1 cellular context compared by ENCODE assay signal in the genomic region with DNA sequence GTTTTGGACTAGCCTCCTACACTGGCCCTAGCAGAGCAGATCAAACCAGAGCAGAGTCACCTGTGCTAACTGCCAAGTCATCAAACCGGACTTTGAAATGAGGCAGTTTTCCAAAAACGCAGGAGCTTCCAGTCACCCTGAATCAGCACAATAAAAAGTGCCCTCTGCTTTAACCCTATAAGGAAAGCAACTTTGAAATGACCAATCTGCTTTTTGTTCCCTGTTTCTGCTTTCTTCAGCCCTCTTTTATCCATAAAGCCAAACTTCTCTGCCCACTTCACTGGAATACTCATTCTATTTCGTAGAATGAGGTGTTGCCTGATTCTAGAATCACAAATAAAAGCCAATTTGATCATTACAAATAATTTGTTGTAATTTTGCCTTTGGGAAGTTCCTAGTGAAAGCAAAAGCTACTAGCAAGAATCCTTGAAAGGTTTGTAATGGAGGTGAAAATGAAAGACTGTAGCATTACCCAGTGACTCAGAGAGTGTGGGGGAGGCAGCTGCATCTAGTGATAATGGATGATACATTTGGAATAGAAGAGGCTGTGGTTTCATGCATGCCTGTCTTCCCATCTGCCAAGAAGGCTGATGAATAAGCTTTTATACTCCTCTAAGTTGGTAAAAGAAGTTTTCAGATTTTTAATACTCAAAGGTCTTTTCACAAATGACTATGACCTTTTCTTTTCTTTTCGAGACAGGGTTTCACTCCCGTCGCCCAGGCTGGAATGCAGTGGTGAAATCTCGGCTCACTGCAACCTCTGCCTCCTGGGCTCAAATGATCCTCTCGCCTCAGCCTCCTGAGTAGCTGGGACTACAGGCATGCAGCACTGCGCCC.
A peak's percentile ranks its signal among the peaks of the same experiment; 100 is the strongest.
TF ChIP-seq lines count a peak whose summit lies in the region.

No MANE protein-coding gene starts in this region.

TF ChIP-seq in K562, 482 proteins besides CTCF, POLR2A, EP300 and RAD21 (continued from another document and continues in another):
- TF ChIP-seq, protein P1, sequence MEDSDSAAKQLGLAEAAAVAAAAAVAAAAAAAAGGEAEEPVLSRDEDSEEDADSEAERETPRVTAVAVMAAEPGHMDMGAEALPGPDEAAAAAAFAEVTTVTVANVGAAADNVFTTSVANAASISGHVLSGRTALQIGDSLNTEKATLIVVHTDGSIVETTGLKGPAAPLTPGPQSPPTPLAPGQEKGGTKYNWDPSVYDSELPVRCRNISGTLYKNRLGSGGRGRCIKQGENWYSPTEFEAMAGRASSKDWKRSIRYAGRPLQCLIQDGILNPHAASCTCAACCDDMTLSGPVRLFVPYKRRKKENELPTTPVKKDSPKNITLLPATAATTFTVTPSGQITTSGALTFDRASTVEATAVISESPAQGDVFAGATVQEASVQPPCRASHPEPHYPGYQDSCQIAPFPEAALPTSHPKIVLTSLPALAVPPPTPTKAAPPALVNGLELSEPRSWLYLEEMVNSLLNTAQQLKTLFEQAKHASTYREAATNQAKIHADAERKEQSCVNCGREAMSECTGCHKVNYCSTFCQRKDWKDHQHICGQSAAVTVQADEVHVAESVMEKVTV (CRISPR knock-in tag; IDR thresholded peaks at IDR 0.05): no peak
- TF ChIP-seq ETV6 (IDR thresholded peaks at IDR 0.05; ENCODE audit: borderline replicate concordance in 1 of 2, low read depth in 2 of 2, low read length in 1 of 2) (peak in 1 of 2 experiments; percentile 10; a peak in 1 of 4 replicates), ETV6 (CRISPR knock-in tag; IDR thresholded peaks at IDR 0.05; ENCODE audit: borderline replicate concordance) (no peak), PTBP1 (IDR thresholded peaks at IDR 0.05; ENCODE audit: low read depth, low read length) (no peak), RCOR1 (IDR thresholded peaks at IDR 0.05; ENCODE audit: borderline replicate concordance in 1 of 2, low read depth in 2 of 2, low read length in 2 of 2) (peak in 1 of 2 experiments; percentile 77; a peak in 2 of 4 replicates), ZNF212 (CRISPR knock-in tag; IDR thresholded peaks at IDR 0.05) (no peak), EWSR1 (IDR thresholded peaks at IDR 0.05; ENCODE audit: borderline replicate concordance, low read depth, partially characterized antibody) (no peak), ZFP30 (CRISPR knock-in tag; IDR thresholded peaks at IDR 0.05; ENCODE audit: borderline replicate concordance) (no peak), ZNF165 (CRISPR knock-in tag; IDR thresholded peaks at IDR 0.05; ENCODE audit: borderline replicate concordance) (no peak), NFYB (IDR thresholded peaks at IDR 0.05; ENCODE audit: extremely low read depth, insufficient read length) (no peak), ZNF239 (CRISPR knock-in tag; IDR thresholded peaks at IDR 0.05) (0 out of 2 replicates have a peak, but pooled peaks have one; percentile 11), ZNF384 (IDR thresholded peaks at IDR 0.05; ENCODE audit: low read depth, low read length) (no peak), NELFE (IDR thresholded peaks at IDR 0.05; ENCODE audit: insufficient read depth, insufficient read length) (no peak), FOXA3 (CRISPR knock-in tag; conservative IDR thresholded peaks at IDR 0.05 in 1 of 2, IDR thresholded peaks at IDR 0.05 in 1 of 2) (no peak), ZNF551 (CRISPR knock-in tag; IDR thresholded peaks at IDR 0.05) (no peak), TGIF2 (CRISPR knock-in tag; IDR thresholded peaks at IDR 0.05) (no peak), SMARCC2 (IDR thresholded peaks at IDR 0.05; ENCODE audit: low read depth) (peak; percentile 93), BACH1 (tag; IDR thresholded peaks at IDR 0.05) (peak; percentile 96), ZNF263 (CRISPR knock-in tag; IDR thresholded peaks at IDR 0.05; ENCODE audit: borderline replicate concordance) (no peak), TBP (optimal IDR thresholded peaks at IDR 0.05; ENCODE audit: low read depth, low read length) (peak; percentile 21), NFIX (CRISPR knock-in tag; IDR thresholded peaks at IDR 0.05; ENCODE audit: low read depth) (no peak), DPF2 (IDR thresholded peaks at IDR 0.05) (peak; percentile 98), STAT5B (CRISPR knock-in tag; IDR thresholded peaks at IDR 0.05) (no peak), ZNF668 (CRISPR knock-in tag; IDR thresholded peaks at IDR 0.05) (no peak), ZNF583 (CRISPR knock-in tag; IDR thresholded peaks at IDR 0.05) (no peak), HEY1 (CRISPR knock-in tag; IDR thresholded peaks at IDR 0.05; ENCODE audit: borderline replicate concordance) (no peak), ZFP1 (CRISPR knock-in tag; IDR thresholded peaks at IDR 0.05) (no peak), GATAD2B (IDR thresholded peaks at IDR 0.05; ENCODE audit: borderline replicate concordance) (no peak), ZNF146 (CRISPR knock-in tag; IDR thresholded peaks at IDR 0.05; ENCODE audit: unreplicated experiment) (no peak), ELF2 (CRISPR knock-in tag; IDR thresholded peaks at IDR 0.05) (no peak), ZNF134 (CRISPR knock-in tag; conservative IDR thresholded peaks at IDR 0.05) (no peak), MCM5 (IDR thresholded peaks at IDR 0.05; ENCODE audit: low read depth) (no peak), RFX7 (CRISPR knock-in tag; IDR thresholded peaks at IDR 0.05) (no peak), STAG1 (CRISPR knock-in tag; IDR thresholded peaks at IDR 0.05; ENCODE audit: borderline replicate concordance) (no peak)
- TF ChIP-seq, protein P2, sequence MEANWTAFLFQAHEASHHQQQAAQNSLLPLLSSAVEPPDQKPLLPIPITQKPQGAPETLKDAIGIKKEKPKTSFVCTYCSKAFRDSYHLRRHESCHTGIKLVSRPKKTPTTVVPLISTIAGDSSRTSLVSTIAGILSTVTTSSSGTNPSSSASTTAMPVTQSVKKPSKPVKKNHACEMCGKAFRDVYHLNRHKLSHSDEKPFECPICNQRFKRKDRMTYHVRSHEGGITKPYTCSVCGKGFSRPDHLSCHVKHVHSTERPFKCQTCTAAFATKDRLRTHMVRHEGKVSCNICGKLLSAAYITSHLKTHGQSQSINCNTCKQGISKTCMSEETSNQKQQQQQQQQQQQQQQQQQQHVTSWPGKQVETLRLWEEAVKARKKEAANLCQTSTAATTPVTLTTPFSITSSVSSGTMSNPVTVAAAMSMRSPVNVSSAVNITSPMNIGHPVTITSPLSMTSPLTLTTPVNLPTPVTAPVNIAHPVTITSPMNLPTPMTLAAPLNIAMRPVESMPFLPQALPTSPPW (CRISPR knock-in tag; IDR thresholded peaks at IDR 0.05): peak; percentile 38; the same call in 1 of the 2 replicates
- TF ChIP-seq, protein P3, sequence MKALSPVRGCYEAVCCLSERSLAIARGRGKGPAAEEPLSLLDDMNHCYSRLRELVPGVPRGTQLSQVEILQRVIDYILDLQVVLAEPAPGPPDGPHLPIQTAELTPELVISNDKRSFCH (CRISPR knock-in tag; IDR thresholded peaks at IDR 0.05): no peak
- TF ChIP-seq, protein P3 (tag; IDR thresholded peaks at IDR 0.05): no peak
- TF ChIP-seq, protein P4, sequence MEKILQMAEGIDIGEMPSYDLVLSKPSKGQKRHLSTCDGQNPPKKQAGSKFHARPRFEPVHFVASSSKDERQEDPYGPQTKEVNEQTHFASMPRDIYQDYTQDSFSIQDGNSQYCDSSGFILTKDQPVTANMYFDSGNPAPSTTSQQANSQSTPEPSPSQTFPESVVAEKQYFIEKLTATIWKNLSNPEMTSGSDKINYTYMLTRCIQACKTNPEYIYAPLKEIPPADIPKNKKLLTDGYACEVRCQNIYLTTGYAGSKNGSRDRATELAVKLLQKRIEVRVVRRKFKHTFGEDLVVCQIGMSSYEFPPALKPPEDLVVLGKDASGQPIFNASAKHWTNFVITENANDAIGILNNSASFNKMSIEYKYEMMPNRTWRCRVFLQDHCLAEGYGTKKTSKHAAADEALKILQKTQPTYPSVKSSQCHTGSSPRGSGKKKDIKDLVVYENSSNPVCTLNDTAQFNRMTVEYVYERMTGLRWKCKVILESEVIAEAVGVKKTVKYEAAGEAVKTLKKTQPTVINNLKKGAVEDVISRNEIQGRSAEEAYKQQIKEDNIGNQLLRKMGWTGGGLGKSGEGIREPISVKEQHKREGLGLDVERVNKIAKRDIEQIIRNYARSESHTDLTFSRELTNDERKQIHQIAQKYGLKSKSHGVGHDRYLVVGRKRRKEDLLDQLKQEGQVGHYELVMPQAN (IDR thresholded peaks at IDR 0.05; ENCODE audit: borderline replicate concordance): no peak
- TF ChIP-seq, protein P5, sequence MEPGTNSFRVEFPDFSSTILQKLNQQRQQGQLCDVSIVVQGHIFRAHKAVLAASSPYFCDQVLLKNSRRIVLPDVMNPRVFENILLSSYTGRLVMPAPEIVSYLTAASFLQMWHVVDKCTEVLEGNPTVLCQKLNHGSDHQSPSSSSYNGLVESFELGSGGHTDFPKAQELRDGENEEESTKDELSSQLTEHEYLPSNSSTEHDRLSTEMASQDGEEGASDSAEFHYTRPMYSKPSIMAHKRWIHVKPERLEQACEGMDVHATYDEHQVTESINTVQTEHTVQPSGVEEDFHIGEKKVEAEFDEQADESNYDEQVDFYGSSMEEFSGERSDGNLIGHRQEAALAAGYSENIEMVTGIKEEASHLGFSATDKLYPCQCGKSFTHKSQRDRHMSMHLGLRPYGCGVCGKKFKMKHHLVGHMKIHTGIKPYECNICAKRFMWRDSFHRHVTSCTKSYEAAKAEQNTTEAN (CRISPR knock-in tag; IDR thresholded peaks at IDR 0.05): no peak
- TF ChIP-seq, protein P6, sequence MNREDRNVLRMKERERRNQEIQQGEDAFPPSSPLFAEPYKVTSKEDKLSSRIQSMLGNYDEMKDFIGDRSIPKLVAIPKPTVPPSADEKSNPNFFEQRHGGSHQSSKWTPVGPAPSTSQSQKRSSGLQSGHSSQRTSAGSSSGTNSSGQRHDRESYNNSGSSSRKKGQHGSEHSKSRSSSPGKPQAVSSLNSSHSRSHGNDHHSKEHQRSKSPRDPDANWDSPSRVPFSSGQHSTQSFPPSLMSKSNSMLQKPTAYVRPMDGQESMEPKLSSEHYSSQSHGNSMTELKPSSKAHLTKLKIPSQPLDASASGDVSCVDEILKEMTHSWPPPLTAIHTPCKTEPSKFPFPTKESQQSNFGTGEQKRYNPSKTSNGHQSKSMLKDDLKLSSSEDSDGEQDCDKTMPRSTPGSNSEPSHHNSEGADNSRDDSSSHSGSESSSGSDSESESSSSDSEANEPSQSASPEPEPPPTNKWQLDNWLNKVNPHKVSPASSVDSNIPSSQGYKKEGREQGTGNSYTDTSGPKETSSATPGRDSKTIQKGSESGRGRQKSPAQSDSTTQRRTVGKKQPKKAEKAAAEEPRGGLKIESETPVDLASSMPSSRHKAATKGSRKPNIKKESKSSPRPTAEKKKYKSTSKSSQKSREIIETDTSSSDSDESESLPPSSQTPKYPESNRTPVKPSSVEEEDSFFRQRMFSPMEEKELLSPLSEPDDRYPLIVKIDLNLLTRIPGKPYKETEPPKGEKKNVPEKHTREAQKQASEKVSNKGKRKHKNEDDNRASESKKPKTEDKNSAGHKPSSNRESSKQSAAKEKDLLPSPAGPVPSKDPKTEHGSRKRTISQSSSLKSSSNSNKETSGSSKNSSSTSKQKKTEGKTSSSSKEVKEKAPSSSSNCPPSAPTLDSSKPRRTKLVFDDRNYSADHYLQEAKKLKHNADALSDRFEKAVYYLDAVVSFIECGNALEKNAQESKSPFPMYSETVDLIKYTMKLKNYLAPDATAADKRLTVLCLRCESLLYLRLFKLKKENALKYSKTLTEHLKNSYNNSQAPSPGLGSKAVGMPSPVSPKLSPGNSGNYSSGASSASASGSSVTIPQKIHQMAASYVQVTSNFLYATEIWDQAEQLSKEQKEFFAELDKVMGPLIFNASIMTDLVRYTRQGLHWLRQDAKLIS (CRISPR knock-in tag; IDR thresholded peaks at IDR 0.05): peak; percentile 15; the same call in 1 of the 2 replicates
- TF ChIP-seq, protein P7, sequence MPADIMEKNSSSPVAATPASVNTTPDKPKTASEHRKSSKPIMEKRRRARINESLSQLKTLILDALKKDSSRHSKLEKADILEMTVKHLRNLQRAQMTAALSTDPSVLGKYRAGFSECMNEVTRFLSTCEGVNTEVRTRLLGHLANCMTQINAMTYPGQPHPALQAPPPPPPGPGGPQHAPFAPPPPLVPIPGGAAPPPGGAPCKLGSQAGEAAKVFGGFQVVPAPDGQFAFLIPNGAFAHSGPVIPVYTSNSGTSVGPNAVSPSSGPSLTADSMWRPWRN (IDR thresholded peaks at IDR 0.05; ENCODE audit: low read depth): peak; percentile 53; the same call in 1 of the 2 replicates
- TF ChIP-seq, protein P8, sequence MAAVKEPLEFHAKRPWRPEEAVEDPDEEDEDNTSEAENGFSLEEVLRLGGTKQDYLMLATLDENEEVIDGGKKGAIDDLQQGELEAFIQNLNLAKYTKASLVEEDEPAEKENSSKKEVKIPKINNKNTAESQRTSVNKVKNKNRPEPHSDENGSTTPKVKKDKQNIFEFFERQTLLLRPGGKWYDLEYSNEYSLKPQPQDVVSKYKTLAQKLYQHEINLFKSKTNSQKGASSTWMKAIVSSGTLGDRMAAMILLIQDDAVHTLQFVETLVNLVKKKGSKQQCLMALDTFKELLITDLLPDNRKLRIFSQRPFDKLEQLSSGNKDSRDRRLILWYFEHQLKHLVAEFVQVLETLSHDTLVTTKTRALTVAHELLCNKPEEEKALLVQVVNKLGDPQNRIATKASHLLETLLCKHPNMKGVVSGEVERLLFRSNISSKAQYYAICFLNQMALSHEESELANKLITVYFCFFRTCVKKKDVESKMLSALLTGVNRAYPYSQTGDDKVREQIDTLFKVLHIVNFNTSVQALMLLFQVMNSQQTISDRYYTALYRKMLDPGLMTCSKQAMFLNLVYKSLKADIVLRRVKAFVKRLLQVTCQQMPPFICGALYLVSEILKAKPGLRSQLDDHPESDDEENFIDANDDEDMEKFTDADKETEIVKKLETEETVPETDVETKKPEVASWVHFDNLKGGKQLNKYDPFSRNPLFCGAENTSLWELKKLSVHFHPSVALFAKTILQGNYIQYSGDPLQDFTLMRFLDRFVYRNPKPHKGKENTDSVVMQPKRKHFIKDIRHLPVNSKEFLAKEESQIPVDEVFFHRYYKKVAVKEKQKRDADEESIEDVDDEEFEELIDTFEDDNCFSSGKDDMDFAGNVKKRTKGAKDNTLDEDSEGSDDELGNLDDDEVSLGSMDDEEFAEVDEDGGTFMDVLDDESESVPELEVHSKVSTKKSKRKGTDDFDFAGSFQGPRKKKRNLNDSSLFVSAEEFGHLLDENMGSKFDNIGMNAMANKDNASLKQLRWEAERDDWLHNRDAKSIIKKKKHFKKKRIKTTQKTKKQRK (IDR thresholded peaks at IDR 0.05; ENCODE audit: borderline replicate concordance, low read depth, low read length): no peak
- TF ChIP-seq, protein P9, sequence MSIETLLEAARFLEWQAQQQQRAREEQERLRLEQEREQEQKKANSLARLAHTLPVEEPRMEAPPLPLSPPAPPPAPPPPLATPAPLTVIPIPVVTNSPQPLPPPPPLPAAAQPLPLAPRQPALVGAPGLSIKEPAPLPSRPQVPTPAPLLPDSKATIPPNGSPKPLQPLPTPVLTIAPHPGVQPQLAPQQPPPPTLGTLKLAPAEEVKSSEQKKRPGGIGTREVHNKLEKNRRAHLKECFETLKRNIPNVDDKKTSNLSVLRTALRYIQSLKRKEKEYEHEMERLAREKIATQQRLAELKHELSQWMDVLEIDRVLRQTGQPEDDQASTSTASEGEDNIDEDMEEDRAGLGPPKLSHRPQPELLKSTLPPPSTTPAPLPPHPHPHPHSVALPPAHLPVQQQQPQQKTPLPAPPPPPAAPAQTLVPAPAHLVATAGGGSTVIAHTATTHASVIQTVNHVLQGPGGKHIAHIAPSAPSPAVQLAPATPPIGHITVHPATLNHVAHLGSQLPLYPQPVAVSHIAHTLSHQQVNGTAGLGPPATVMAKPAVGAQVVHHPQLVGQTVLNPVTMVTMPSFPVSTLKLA (conservative IDR thresholded peaks at IDR 0.05): peak in 1 of 2 experiments; percentile 29; a peak in 2 of 4 replicates
